10 cellular contexts compared by ENCODE assay signal in genomic region chr2:43831438-43832294, GRCh38. TPM values are rescaled to one million over a fixed set of nuclear protein-coding genes. Genes with fewer than 3 reads are reported as not detected.
DNase-seq lines count a peak whose midpoint lies in the region; ATAC-seq, FAIRE-seq and TF ChIP-seq lines count a peak whose summit lies in the region.
"Had no signal": no experiment of that assay in that cellular context is flagged by ENCODE, and none has a peak within 500 bp of the region (broad histone marks: within the 10 kb centered on the region; RNA-seq: fewer than 3 reads in every experiment).

No MANE protein-coding gene starts in this region.

- intact Hi-C loops in kidney (cut with DNase I): no loop called here

- H3K4me3 ChIP-seq in kidney (ENCODE audit: low read length in 2 of 2): peak overlapping the region; percentile 38 to 48

- no peak for TF ChIP-seq CTCF in kidney (IDR thresholded peaks at IDR 0.05; ENCODE audit: borderline replicate concordance, extremely low read depth, insufficient read depth)
- no peak for TF ChIP-seq CTCF in osteocyte (IDR thresholded peaks at IDR 0.05)

- no peaks in the 10 kb centered on the region for H3K36me3 Mint-ChIP-seq in stimulated activated naive B cell treated with anti-CD40 and anti-IgM and Interleukin-4, amounts not matched to agents 10 μg/mL and 1 μg/mL and 100 μg/mL, for 72 hours
- no peaks in the 10 kb centered on the region for H3K36me3 Mint-ChIP-seq in osteocyte (ENCODE audit: unreplicated experiment)

- FAIRE-seq in kidney (lab: Jason Lieb, UNC): no peak

- H3K27me3 Mint-ChIP-seq in stimulated activated naive B cell treated with anti-CD40 and anti-IgM and Interleukin-4, amounts not matched to agents 10 μg/mL and 1 μg/mL and 100 μg/mL, for 72 hours: peaks cover 18 to 39% of the 10 kb centered on the region in 2 donors
- H3K27me3 Mint-ChIP-seq in osteocyte (ENCODE audit: unreplicated experiment): peaks cover 14% of the 10 kb centered on the region

- H3K9me3 ChIP-seq in kidney (ENCODE audit: control insufficient read depth in 1 of 2, low read length in 2 of 2): no peaks in the 10 kb centered on the region

- peaks cover 0 to 2% of the 10 kb centered on the region in 2 donors for H3K4me1 ChIP-seq in kidney (ENCODE audit: control insufficient read depth in 1 of 2, insufficient read depth in 1 of 2, low read depth in 1 of 2, low read length in 2 of 2)

- H3K27ac ChIP-seq in kidney (ENCODE audit: low read depth in 2 of 2, low read length in 2 of 2): no peak overlapping the region

- no peak overlapping the region for H3K27ac Mint-ChIP-seq in stimulated activated naive B cell treated with anti-CD40 and anti-IgM and Interleukin-4, amounts not matched to agents 10 μg/mL and 1 μg/mL and 100 μg/mL, for 72 hours
- H3K27ac Mint-ChIP-seq in osteocyte (ENCODE audit: unreplicated experiment): no peak overlapping the region

- H3K36me3 ChIP-seq in kidney (ENCODE audit: control insufficient read depth in 1 of 2, insufficient read depth in 2 of 2, low read length in 2 of 2): no peaks in the 10 kb centered on the region

- H3K9ac ChIP-seq in kidney (ENCODE audit: low read length in 2 of 2): no peak overlapping the region

- H3K4me1 Mint-ChIP-seq in stimulated activated naive B cell treated with anti-CD40 and anti-IgM and Interleukin-4, amounts not matched to agents 10 μg/mL and 1 μg/mL and 100 μg/mL, for 72 hours: peaks cover 4 to 6% of the 10 kb centered on the region in 2 donors
- H3K4me1 Mint-ChIP-seq in osteocyte (ENCODE audit: unreplicated experiment): no peaks in the 10 kb centered on the region

- no peaks in the 10 kb centered on the region for H3K9me3 Mint-ChIP-seq in stimulated activated naive B cell treated with anti-CD40 and anti-IgM and Interleukin-4, amounts not matched to agents 10 μg/mL and 1 μg/mL and 100 μg/mL, for 72 hours
- H3K9me3 Mint-ChIP-seq in osteocyte (ENCODE audit: unreplicated experiment): no peaks in the 10 kb centered on the region
- H3K9me3 Mint-ChIP-seq: central memory CD8-positive, alpha-beta T cell had no signal

- H3K4me3 Mint-ChIP-seq in stimulated activated naive B cell treated with anti-CD40 and anti-IgM and Interleukin-4, amounts not matched to agents 10 μg/mL and 1 μg/mL and 100 μg/mL, for 72 hours: peak overlapping the region; percentile 1 to 33
- H3K4me3 Mint-ChIP-seq in osteocyte (ENCODE audit: unreplicated experiment): no peak overlapping the region
- H3K4me3 Mint-ChIP-seq: central memory CD8-positive, alpha-beta T cell had no signal

- no peak for ATAC-seq in stimulated activated naive B cell treated with anti-CD40 and anti-IgM and Interleukin-4, amounts not matched to agents 10 μg/mL and 1 μg/mL and 100 μg/mL, for 72 hours (replicated peaks)
- ATAC-seq in GM19035 (IDR thresholded peaks at IDR 0.05; ENCODE audit: unreplicated experiment): no peak

- peak; percentile 56 for DNase-seq in DMS53 (lab: John Stamatoyannopoulos, UW)
- no peak for DNase-seq in DMS53 treated with DMSO at 0.1 percent for 48 hours (lab: John Stamatoyannopoulos, UW; ENCODE audit: unreplicated experiment)
- peak; percentile 35 for DNase-seq in astrocyte of the hippocampus (ENCODE audit: low read depth, low spot score)
- DNase-seq in kidney: no peak
- no peak for DNase-seq in stimulated activated naive B cell treated with anti-CD40 and anti-IgM and Interleukin-4, amounts not matched to agents 10 μg/mL and 1 μg/mL and 100 μg/mL, for 72 hours
- no peak for DNase-seq in NOMO-1 treated with DMSO at 0.1 percent for 48 hours (lab: John Stamatoyannopoulos, UW; ENCODE audit: unreplicated experiment)
- no peak for DNase-seq in osteocyte (ENCODE audit: extremely low spot score, unreplicated experiment)

RNA-seq across cellular contexts. Expression of gene ABCG5, which starts 7.0 kb away (rescaled TPM):
- total RNA-seq in kidney (not detected), osteocyte (not detected in 2 replicates)
- polyA plus RNA-seq in kidney (ENCODE audit: insufficient read depth, low read depth, low replicate concordance): not detected
- total RNA-seq: A172 had no signal

RNA-seq across cellular contexts. Expression of gene ABCG8, which starts 7.1 kb away (rescaled TPM):
- 0.13 TPM for total RNA-seq in kidney
- polyA plus RNA-seq in kidney (ENCODE audit: insufficient read depth, low read depth, low replicate concordance): 0.09 TPM
- not detected in 2 replicates for total RNA-seq in osteocyte
- total RNA-seq: A172 had no signal

RNA-seq across cellular contexts. Expression of gene DYNC2LI1, which starts 57.8 kb away (rescaled TPM):
- 41.5 TPM for total RNA-seq in kidney
- polyA plus RNA-seq in kidney (ENCODE audit: insufficient read depth, low read depth, low replicate concordance): 54.4 TPM
- total RNA-seq in osteocyte: 16.7 and 18.4 TPM in 2 replicates

Comparison
In these comparisons a context has a peak if more than half of its experiments do, and no peak if none do; other contexts are left out.
1. DNase-seq: peak in DMS53 (single experiment) and astrocyte of the hippocampus (single experiment); none in DMS53 treated with DMSO at 0.1 percent for 48 hours (single experiment), kidney (single experiment), stimulated activated naive B cell treated with anti-CD40 and anti-IgM and Interleukin-4, amounts not matched to agents 10 μg/mL and 1 μg/mL and 100 μg/mL, for 72 hours (single experiment), NOMO-1 treated with DMSO at 0.1 percent for 48 hours (single experiment) and osteocyte (single experiment).